ENCODE assay signal across 20 cellular contexts in the genomic region with DNA sequence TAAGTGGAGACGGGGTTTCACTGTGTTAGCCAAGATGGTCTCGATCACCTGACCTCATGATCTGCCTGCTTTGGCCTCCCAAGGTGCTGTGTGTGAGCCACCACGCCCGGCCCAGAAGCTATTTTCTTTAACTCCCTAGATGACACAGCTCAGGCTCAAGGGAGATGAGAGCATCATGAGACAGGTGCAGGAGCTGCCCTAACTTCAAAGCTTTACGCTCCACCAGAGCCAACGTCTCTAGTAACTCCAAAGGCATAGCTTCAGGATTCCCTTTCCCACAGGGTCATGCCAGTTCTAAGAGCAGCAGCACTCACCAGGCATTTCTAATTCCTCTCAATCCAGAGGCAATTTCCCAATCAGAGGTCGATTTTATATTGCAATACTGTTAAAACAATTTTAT. TPM values are rescaled to one million over a fixed set of nuclear protein-coding genes. Genes with fewer than 3 reads are reported as not detected.
DNase-seq lines count a peak whose midpoint lies in the region; ATAC-seq and TF ChIP-seq lines count a peak whose summit lies in the region.
"Had no signal": no experiment of that assay in that cellular context is flagged by ENCODE, and none has a peak within 500 bp of the region (broad histone marks: within the 10 kb centered on the region; RNA-seq: fewer than 3 reads in every experiment).

No MANE protein-coding gene starts in this region.

- H3K4ac ChIP-seq in IMR-90 (ENCODE audit: low read depth, low read length) (peak overlapping the region; percentile 2; the same call in 1 of the 2 replicates), mesenchymal stem cell (ENCODE audit: low read depth in 1 of 2, low read length in 2 of 2) (no peak overlapping the region)

- WGBS in IMR-90 (ENCODE audit: extremely low coverage in 2 of 2, insufficient read length in 1 of 2), 2 experiments, result 79% methylated on average over 2 of the region's 7 CpGs; no CpG with 5 or more reads in 1 of the 2 experiments
- WGBS in mesenchymal stem cell, result 84% methylated on average over 6 of the region's 7 CpGs

- H3K4me3 ChIP-seq in IMR-90 (ENCODE audit: insufficient read depth, low read depth, low read length), result no peak overlapping the region
- no peak overlapping the region for H3K4me3 ChIP-seq in mesenchymal stem cell (ENCODE audit: insufficient read depth in 1 of 2, low read depth in 1 of 2, low read length in 2 of 2)
- no peak overlapping the region for H3K4me3 ChIP-seq in SJCRH30
- H3K4me3 ChIP-seq: adrenal gland, cardiac muscle cell, dorsolateral prefrontal cortex, K562 had no signal

- H3K9me3 Mint-ChIP-seq in dendritic cell treated with granulocyte-macrophage colony-stimulating factor and Interleukin-4, amounts not matched to agents 40 ng/mL and 50 ng/mL, for 4 days, result no peaks in the 10 kb centered on the region
- H3K9me3 Mint-ChIP-seq: activated CD4-positive, alpha-beta memory T cell treated with anti-CD3 and anti-CD28 coated beads, Interleukin-2, amount 10 ng/mL, durations not matched to agents 7 days and 5 days; H9; type B pancreatic cell had no signal

- ATAC-seq in IMR-90 (ENCODE audit: low read depth) (no peak), HG03342 (IDR thresholded peaks at IDR 0.05; ENCODE audit: unreplicated experiment) (no peak), GM21423 (IDR thresholded peaks at IDR 0.05; ENCODE audit: unreplicated experiment) (no peak)
- ATAC-seq: K562 had no signal

- no peaks in the 10 kb centered on the region for H3K36me3 ChIP-seq in IMR-90 (ENCODE audit: control insufficient read depth, insufficient read depth, low read length)
- H3K36me3 ChIP-seq in mesenchymal stem cell (ENCODE audit: control insufficient read depth in 1 of 2, insufficient read depth in 2 of 2, low read depth in 1 of 2, low read length in 2 of 2), result peaks cover 0 to 8% of the 10 kb centered on the region in 2 experiments
- H3K36me3 ChIP-seq in SJCRH30, result peaks cover 3% of the 10 kb centered on the region; the same call in 1 of the 2 replicates
- H3K36me3 ChIP-seq: adrenal gland, cardiac muscle cell had no signal

- H4K91ac ChIP-seq in IMR-90 (ENCODE audit: insufficient read depth, low read depth, low read length), result peak overlapping the region; percentile 6; the same call in 1 of the 2 replicates
- no peak overlapping the region for H4K91ac ChIP-seq in mesenchymal stem cell (ENCODE audit: low read length)

- peaks cover 15% of the 10 kb centered on the region for H3K9me1 ChIP-seq in IMR-90 (ENCODE audit: insufficient read depth, low read length)

- no peaks in the 10 kb centered on the region for H3K27me3 ChIP-seq in IMR-90 (ENCODE audit: control insufficient read depth, insufficient read depth, low read length)
- H3K27me3 ChIP-seq in mesenchymal stem cell (ENCODE audit: control insufficient read depth in 1 of 2, insufficient read depth in 1 of 2, low read length in 2 of 2), result no peaks in the 10 kb centered on the region
- no peaks in the 10 kb centered on the region for H3K27me3 ChIP-seq in SJCRH30
- H3K27me3 ChIP-seq: adrenal gland, cardiac muscle cell, dorsolateral prefrontal cortex had no signal

- CTCF ChIA-PET in IMR-90 (lab: Yijun Ruan, JAX), result interaction anchor here (0.6 to 1.1 kb wide), 3 partner anchors 10 to 218 kb away, joined by 3 to 6 read pairs (median 4); no protein-coding TSS in a partner anchor

- H2BK15ac ChIP-seq in IMR-90 (ENCODE audit: low read depth, low read length) (no peak overlapping the region), mesenchymal stem cell (ENCODE audit: low read depth, poor library complexity, severe bottlenecking) (no peak overlapping the region)

- no TSS peak for BruUV-seq in IMR-90 (replicated peaks; lab: Mats Ljungman, UMichigan)

- peak overlapping the region; percentile 4 for H3K27ac Mint-ChIP-seq in dendritic cell treated with granulocyte-macrophage colony-stimulating factor and Interleukin-4, amounts not matched to agents 40 ng/mL and 50 ng/mL, for 4 days
- H3K27ac Mint-ChIP-seq: activated CD4-positive, alpha-beta memory T cell treated with anti-CD3 and anti-CD28 coated beads, Interleukin-2, amount 10 ng/mL, durations not matched to agents 7 days and 5 days; type B pancreatic cell had no signal

- dilution Hi-C loops in IMR-90 (cut with HindIII; ENCODE audit: low sequenced_read_pairs, unreplicated experiment), result no loop called here

- H3K9me3 ChIP-seq in IMR-90 (ENCODE audit: control insufficient read depth, insufficient read depth, low read length) (no peaks in the 10 kb centered on the region), mesenchymal stem cell (ENCODE audit: control insufficient read depth, low read length) (no peaks in the 10 kb centered on the region), SJCRH30 (replicated peaks) (no peaks in the 10 kb centered on the region)
- H3K9me3 ChIP-seq: adrenal gland had no signal

- H3K4me1 ChIP-seq in IMR-90 (ENCODE audit: control insufficient read depth, insufficient read depth, low read length) (peaks cover 8% of the 10 kb centered on the region), mesenchymal stem cell (ENCODE audit: control insufficient read depth, insufficient read depth, low read depth, low read length) (peaks cover 12% of the 10 kb centered on the region), SJCRH30 (peaks cover 4% of the 10 kb centered on the region; the same call in 1 of the 2 replicates)

- H3K4me3 Mint-ChIP-seq in dendritic cell treated with granulocyte-macrophage colony-stimulating factor and Interleukin-4, amounts not matched to agents 40 ng/mL and 50 ng/mL, for 4 days, result no peak overlapping the region
- H3K4me3 Mint-ChIP-seq: activated CD4-positive, alpha-beta memory T cell treated with anti-CD3 and anti-CD28 coated beads, Interleukin-2, amount 10 ng/mL, durations not matched to agents 7 days and 5 days; H9; type B pancreatic cell had no signal

- H2BK120ac ChIP-seq in IMR-90 (ENCODE audit: low read depth, low read length), result peak overlapping the region; percentile 64
- no peak overlapping the region for H2BK120ac ChIP-seq in mesenchymal stem cell (ENCODE audit: low read depth, low read length)

- peak; percentile 63 for DNase-seq in ACHN
- DNase-seq in IMR-90, result no peak
- peak; percentile 18 for DNase-seq in mesenchymal stem cell
- no peak for DNase-seq in SJCRH30
- no peak for DNase-seq in epidermal melanocyte (ENCODE audit: insufficient read length, low spot score)
- DNase-seq: activated CD4-positive, alpha-beta memory T cell treated with anti-CD3 and anti-CD28 coated beads, Interleukin-2, amount 10 ng/mL, durations not matched to agents 7 days and 5 days; activated effector memory CD4-positive, alpha-beta T cell treated with Interleukin-2 at 50 U/mL for 16 hours; dorsolateral prefrontal cortex; H9; islet precursor cell; mammary epithelial cell; NCI-H69; right cardiac atrium had no signal

- no peak overlapping the region for H3K23ac ChIP-seq in IMR-90 (ENCODE audit: low read depth, low read length)
- no peak overlapping the region for H3K23ac ChIP-seq in mesenchymal stem cell (ENCODE audit: low read length in 2 of 2)

- H3K4me2 ChIP-seq in IMR-90 (ENCODE audit: low read depth, low read length) (no peak overlapping the region), mesenchymal stem cell (ENCODE audit: low read length, poor library complexity, severe bottlenecking) (no peak overlapping the region)

- H3K14ac ChIP-seq in IMR-90 (replicated peaks; ENCODE audit: low read depth, low read length), result 0 out of 2 replicates have a peak overlapping the region, but pooled peaks have one; percentile 10
- H3K14ac ChIP-seq in mesenchymal stem cell (ENCODE audit: low read length in 2 of 2), result peak overlapping the region in 1 of 2 experiments; percentile 84

- POLR2A ChIA-PET in IMR-90 (lab: Charles Lee; ENCODE audit: unreplicated experiment), result no interaction called here

- H3K4me1 Mint-ChIP-seq in dendritic cell treated with granulocyte-macrophage colony-stimulating factor and Interleukin-4, amounts not matched to agents 40 ng/mL and 50 ng/mL, for 4 days (ENCODE audit: low read depth), result peaks cover 17% of the 10 kb centered on the region

- no peak for TF ChIP-seq RAD21 in IMR-90 (IDR thresholded peaks at IDR 0.05; ENCODE audit: low read length)

- peak overlapping the region; percentile 0; the same call in 1 of the 2 replicates for H2BK20ac ChIP-seq in IMR-90 (ENCODE audit: low read depth, low read length)

- H4K8ac ChIP-seq in IMR-90 (ENCODE audit: low read depth in 2 of 2, low read length in 2 of 2) (peak overlapping the region in 1 of 2 experiments; percentile 86; a peak in 2 of 4 replicates), mesenchymal stem cell (ENCODE audit: low read length) (no peak overlapping the region)

- H2BK12ac ChIP-seq in mesenchymal stem cell (ENCODE audit: low read length in 2 of 2), result peak overlapping the region in 1 of 2 experiments; percentile 77

- H3K27ac ChIP-seq in IMR-90 (ENCODE audit: insufficient read depth, low read length) (no peak overlapping the region), mesenchymal stem cell (ENCODE audit: low read length, poor library complexity, severe bottlenecking) (peak overlapping the region; percentile 98), SJCRH30 (no peak overlapping the region)
- H3K27ac ChIP-seq: adrenal gland, cardiac muscle cell had no signal

- peaks cover 62% of the 10 kb centered on the region for H3K36me3 Mint-ChIP-seq in dendritic cell treated with granulocyte-macrophage colony-stimulating factor and Interleukin-4, amounts not matched to agents 40 ng/mL and 50 ng/mL, for 4 days (ENCODE audit: low read depth)

- H2AK5ac ChIP-seq in IMR-90 (ENCODE audit: low read depth, low read length), result peak overlapping the region; percentile 11; the same call in 1 of the 2 replicates
- H2AK5ac ChIP-seq in mesenchymal stem cell (ENCODE audit: low read length, severe bottlenecking), result peak overlapping the region; percentile 97

- H2BK5ac ChIP-seq in IMR-90 (ENCODE audit: low read depth, low read length, poor library complexity, severe bottlenecking) (no peak overlapping the region), mesenchymal stem cell (ENCODE audit: low read depth, low read length, poor library complexity, severe bottlenecking) (no peak overlapping the region)

- no peak overlapping the region for H2AK9ac ChIP-seq in IMR-90 (replicated peaks; ENCODE audit: low read depth, low read length, poor library complexity)

- intact Hi-C loops in IMR-90 (cut with micrococcal nuclease), result no loop called here
- intact Hi-C loops in dendritic cell treated with granulocyte-macrophage colony-stimulating factor and Interleukin-4, amounts not matched to agents 40 ng/mL and 50 ng/mL, for 4 days (cut with micrococcal nuclease), result no loop called here

- no peak for TF ChIP-seq CTCF in IMR-90 (conservative IDR thresholded peaks at IDR 0.05; ENCODE audit: low read depth, low read length)

- no peak overlapping the region for H4K5ac ChIP-seq in IMR-90 (ENCODE audit: low read depth, low read length)

- in situ Hi-C loops in ACHN (cut with HindIII; ENCODE audit: low pct_ligation_motif_present, low pct_unique_long_range_greater_than_20kb, low sequenced_read_pairs) (no loop called here), IMR-90 (cut with MboI; ENCODE audit: low sequenced_read_pairs) (no loop called here)

- no peak overlapping the region for H3K18ac ChIP-seq in IMR-90 (ENCODE audit: low read depth, low read length)
- peak overlapping the region in 1 of 2 experiments; percentile 66 for H3K18ac ChIP-seq in mesenchymal stem cell (ENCODE audit: low read depth in 1 of 2, low read length in 2 of 2)

- H3K79me1 ChIP-seq in IMR-90 (ENCODE audit: low read depth in 1 of 2, low read length in 2 of 2) (peaks cover 14 to 36% of the 10 kb centered on the region in 2 experiments), mesenchymal stem cell (replicated peaks; ENCODE audit: low read length, poor library complexity, severe bottlenecking) (peaks cover 13% of the 10 kb centered on the region)

- H3K56ac ChIP-seq in IMR-90 (ENCODE audit: extremely low read depth, insufficient read depth, low read length), result no peak overlapping the region

- H3K9ac ChIP-seq in IMR-90 (ENCODE audit: low read depth, low read length) (no peak overlapping the region), mesenchymal stem cell (ENCODE audit: low read length) (no peak overlapping the region)

- TF ChIP-seq POLR2A in IMR-90 (IDR thresholded peaks at IDR 0.05; ENCODE audit: low read depth, low read length), result no peak

- no peaks in the 10 kb centered on the region; the same call in 1 of the 2 replicates for H4K20me1 ChIP-seq in IMR-90 (ENCODE audit: insufficient read depth, low read length)

- H2AFZ ChIP-seq in IMR-90 (replicated peaks; ENCODE audit: low read length, poor library complexity), result no peak overlapping the region
- H2AFZ ChIP-seq in mesenchymal stem cell (ENCODE audit: low read depth, low read length), result no peak overlapping the region

- no peaks in the 10 kb centered on the region for H3K27me3 Mint-ChIP-seq in dendritic cell treated with granulocyte-macrophage colony-stimulating factor and Interleukin-4, amounts not matched to agents 40 ng/mL and 50 ng/mL, for 4 days
- H3K27me3 Mint-ChIP-seq: activated CD4-positive, alpha-beta memory T cell treated with anti-CD3 and anti-CD28 coated beads, Interleukin-2, amount 10 ng/mL, durations not matched to agents 7 days and 5 days; type B pancreatic cell had no signal

RNA-seq across cellular contexts. Expression of gene NDUFA12, which starts 21.0 kb away (rescaled TPM):
- 116 and 166 TPM in 2 replicates for total RNA-seq in IMR-90 (2012; rRNA removed)
- 114 and 135 TPM in 2 replicates for polyA plus RNA-seq in IMR-90 (2012; rRNA removed)
- 77.1 and 113 TPM in 2 replicates for polyA plus RNA-seq in IMR-90 (2012; cell fraction: cytosol; rRNA removed)
- polyA plus RNA-seq in IMR-90 (2012; cell fraction: nucleus; rRNA removed; ENCODE audit: low replicate concordance), result 17.5 and 64.7 TPM in 2 replicates
- polyA plus RNA-seq in mesenchymal stem cell (2013, experiment 1 of 2), result 219 TPM
- 217 TPM for polyA plus RNA-seq in mesenchymal stem cell (2013, experiment 2 of 2)
- 116 and 123 TPM in 2 replicates for total RNA-seq in SJCRH30 (2014; rRNA removed; shearing (Covaris generic))

Comparison
In these comparisons a context has a peak if more than half of its experiments do, and no peak if none do; other contexts are left out.
1. DNase-seq: peak in ACHN (single experiment) and mesenchymal stem cell (single experiment); none in IMR-90 (single experiment), SJCRH30 (0 of 2) and epidermal melanocyte (single experiment).